Comparison of ENCODE assay signal across 31 cellular contexts in genomic region chr7:80182630-80183276, GRCh38. TPM values are rescaled to one million over a fixed set of nuclear protein-coding genes. Genes with fewer than 3 reads are reported as not detected.
DNase-seq lines count a peak whose midpoint lies in the region; ATAC-seq, FAIRE-seq and TF ChIP-seq lines count a peak whose summit lies in the region.
"Had no signal": no experiment of that assay in that cellular context is flagged by ENCODE, and none has a peak within 500 bp of the region (broad histone marks: within the 10 kb centered on the region; RNA-seq: fewer than 3 reads in every experiment).

No MANE protein-coding gene starts in this region.

- DNase-seq in MCF 10A (ENCODE audit: unreplicated experiment), result peak; percentile 63
- no peak for DNase-seq in breast epithelium (ENCODE audit: low spot score in 2 of 2)
- no peak for DNase-seq in WTC11 (ENCODE audit: low spot score)
- DNase-seq in fibroblast of villous mesenchyme (ENCODE audit: low read depth), result peak; percentile 28
- no peak for DNase-seq in COLO829 (ENCODE audit: low spot score)
- no peak for DNase-seq in HTR-8/SVneo (ENCODE audit: insufficient read length, low spot score)
- no peak for DNase-seq in NCI-H2227 treated with DMSO at 0.1 percent for 48 hours (lab: John Stamatoyannopoulos, UW)
- DNase-seq in germinal center (ENCODE audit: low spot score), result no peak
- DNase-seq: 8988T; activated CD4-positive, alpha-beta T cell treated with anti-CD3 and anti-CD28 coated beads for 1 hour; activated CD8-positive, alpha-beta T cell treated with anti-CD3 and anti-CD28 coated beads, Interleukin-2, amount 10 ng/mL, durations not matched to agents 7 days and 5 days; activated effector memory CD4-positive, alpha-beta T cell treated with anti-CD3 and anti-CD28 coated beads, Interleukin-2, amount 50 U/mL, for 16 hours; activated naive CD8-positive, alpha-beta T cell treated with anti-CD3 and anti-CD28 coated beads, Interleukin-2, amount 10 ng/mL, durations not matched to agents 7 days and 5 days; activated T-cell treated with anti-CD3 and anti-CD28 coated beads for 4 hours; CD8-positive, alpha-beta T cell; effector memory CD4-positive, alpha-beta T cell; H7; naive B cell; NCI-H1436 treated with DMSO at 0.1 percent for 48 hours; NCI-H510A treated with DMSO at 0.1 percent for 48 hours; NK-92 treated with Interleukin-12 subunit alpha and Interleukin-12 subunit beta, amount 100 ng/mL, for 24 hours; nucleus accumbens; psoas muscle; SJCRH30; upper lobe of right lung had no signal

- H3K36me3 Mint-ChIP-seq in MCF 10A (ENCODE audit: insufficient read depth, unreplicated experiment) (peaks cover 1% of the 10 kb centered on the region), WTC11 (no peaks in the 10 kb centered on the region)
- H3K36me3 Mint-ChIP-seq: CD8-positive, alpha-beta T cell; naive B cell had no signal

- no TSS peak for BruUV-seq in MCF 10A (replicated peaks; lab: Mats Ljungman, UMichigan)

- intact Hi-C loops in MCF 10A (cut with micrococcal nuclease) (no loop called here), breast epithelium (cut with DNase I; ENCODE audit: low total_unique reads) (no loop called here)

- H3K4me1 Mint-ChIP-seq in MCF 10A (ENCODE audit: insufficient read depth, unreplicated experiment), result peaks cover 21% of the 10 kb centered on the region
- H3K4me1 Mint-ChIP-seq in WTC11, result peaks cover 90% of the 10 kb centered on the region
- H3K4me1 Mint-ChIP-seq: activated naive CD8-positive, alpha-beta T cell treated with anti-CD3 and anti-CD28 coated beads, Interleukin-2, amount 10 ng/mL, durations not matched to agents 7 days and 5 days; naive B cell had no signal

- H3K4me3 ChIP-seq in breast epithelium (no peak overlapping the region), fibroblast of villous mesenchyme (ENCODE audit: low read depth, low read length) (no peak overlapping the region)
- H3K4me3 ChIP-seq: esophagus muscularis mucosa, psoas muscle, SJCRH30, upper lobe of right lung had no signal

- no peaks in the 10 kb centered on the region for H3K9me3 ChIP-seq in breast epithelium
- H3K9me3 ChIP-seq: esophagus muscularis mucosa, SJCRH30, upper lobe of right lung had no signal

- H3K36me3 ChIP-seq in breast epithelium, result no peaks in the 10 kb centered on the region
- H3K36me3 ChIP-seq: esophagus muscularis mucosa, SJCRH30, upper lobe of right lung had no signal

- POLR2A ChIA-PET in MCF 10A (lab: Yijun Ruan, JAX), result interaction anchor here (0.8 to 2.3 kb wide), 3 partner anchors 11 to 47 kb away, joined by 4 to 7 read pairs (median 5); no protein-coding TSS in a partner anchor
- POLR2A ChIA-PET in WTC11 (lab: Charles Lee), result no interaction called here

- FAIRE-seq in HTR-8/SVneo (lab: Jason Lieb, UNC), result no peak
- FAIRE-seq: GM18507, TTC549 had no signal

- CTCF ChIA-PET in MCF 10A (lab: Yijun Ruan, JAX), result interaction anchor here (0.6 to 0.8 kb wide), 2 partner anchors 29 to 123 kb away, joined by 3 to 4 read pairs; no protein-coding TSS in a partner anchor
- CTCF ChIA-PET in WTC11 (lab: Charles Lee), result interaction anchor here (0.7 to 1.0 kb wide), 3 partner anchors 26 to 479 kb away, joined by 3 read pairs; partner anchors contain the start of gene GNAI1

- no peak overlapping the region for H3K27ac Mint-ChIP-seq in MCF 10A (ENCODE audit: low read depth, unreplicated experiment)
- H3K27ac Mint-ChIP-seq in WTC11, result peak overlapping the region; percentile 96
- H3K27ac Mint-ChIP-seq: activated CD8-positive, alpha-beta T cell treated with anti-CD3 and anti-CD28 coated beads, Interleukin-2, amount 10 ng/mL, durations not matched to agents 7 days and 5 days; activated naive CD8-positive, alpha-beta T cell treated with anti-CD3 and anti-CD28 coated beads, Interleukin-2, amount 10 ng/mL, durations not matched to agents 7 days and 5 days; CD8-positive, alpha-beta T cell; naive B cell had no signal

- no peak overlapping the region for H3K4me3 Mint-ChIP-seq in MCF 10A (ENCODE audit: unreplicated experiment)
- H3K4me3 Mint-ChIP-seq in WTC11, result peak overlapping the region; percentile 42
- H3K4me3 Mint-ChIP-seq: activated CD8-positive, alpha-beta T cell treated with anti-CD3 and anti-CD28 coated beads, Interleukin-2, amount 10 ng/mL, durations not matched to agents 7 days and 5 days; activated naive CD8-positive, alpha-beta T cell treated with anti-CD3 and anti-CD28 coated beads, Interleukin-2, amount 10 ng/mL, durations not matched to agents 7 days and 5 days; CD8-positive, alpha-beta T cell; naive B cell had no signal

- ATAC-seq in WTC11, result peak; percentile 72
- ATAC-seq: activated CD8-positive, alpha-beta T cell treated with anti-CD3 and anti-CD28 coated beads, Interleukin-2, amount 10 ng/mL, durations not matched to agents 7 days and 5 days; CD8-positive, alpha-beta T cell; left lobe of liver; Panc1; psoas muscle; upper lobe of right lung had no signal

- H3K9me3 Mint-ChIP-seq in MCF 10A (ENCODE audit: unreplicated experiment) (no peaks in the 10 kb centered on the region), WTC11 (no peaks in the 10 kb centered on the region)
- H3K9me3 Mint-ChIP-seq: activated naive CD8-positive, alpha-beta T cell treated with anti-CD3 and anti-CD28 coated beads, Interleukin-2, amount 10 ng/mL, durations not matched to agents 7 days and 5 days; CD8-positive, alpha-beta T cell had no signal

- no peak for TF ChIP-seq POLR2A in breast epithelium (IDR thresholded peaks at IDR 0.05)

- H3K4me1 ChIP-seq in breast epithelium, result peaks cover 0 to 5% of the 10 kb centered on the region in 2 donors
- H3K4me1 ChIP-seq: psoas muscle, SJCRH30, upper lobe of right lung had no signal

- H3K27me3 Mint-ChIP-seq in MCF 10A (ENCODE audit: insufficient read depth, unreplicated experiment), result no peaks in the 10 kb centered on the region
- no peaks in the 10 kb centered on the region for H3K27me3 Mint-ChIP-seq in WTC11 (ENCODE audit: low read depth)
- H3K27me3 Mint-ChIP-seq: activated naive CD8-positive, alpha-beta T cell treated with anti-CD3 and anti-CD28 coated beads, Interleukin-2, amount 10 ng/mL, durations not matched to agents 7 days and 5 days; naive B cell had no signal

- no peaks in the 10 kb centered on the region for H3K27me3 ChIP-seq in breast epithelium
- H3K27me3 ChIP-seq: esophagus muscularis mucosa, SJCRH30, upper lobe of right lung had no signal

- TF ChIP-seq CTCF in MCF 10A (IDR thresholded peaks at IDR 0.05; ENCODE audit: unreplicated experiment) (no peak), breast epithelium (IDR thresholded peaks at IDR 0.05) (no peak), WTC11 (IDR thresholded peaks at IDR 0.05) (no peak), fibroblast of villous mesenchyme (IDR thresholded peaks at IDR 0.05; ENCODE audit: insufficient read depth, low read depth, low read length) (no peak)

- no peak overlapping the region for H3K27ac ChIP-seq in breast epithelium
- H3K27ac ChIP-seq: esophagus muscularis mucosa, KMS-11, psoas muscle, SJCRH30, upper lobe of right lung had no signal

TF ChIP-seq in WTC11, 78 proteins besides CTCF, POLR2A, EP300 and RAD21 (continues in another document):
- TF ChIP-seq RORB (CRISPR knock-in tag; IDR thresholded peaks at IDR 0.05), result no peak
- TF ChIP-seq IRF2 (CRISPR knock-in tag; IDR thresholded peaks at IDR 0.05; ENCODE audit: borderline replicate concordance, low read depth), result no peak
- TF ChIP-seq CREM (CRISPR knock-in tag; IDR thresholded peaks at IDR 0.05), result no peak
- peak; percentile 75 for TF ChIP-seq USF2 (CRISPR knock-in tag; IDR thresholded peaks at IDR 0.05)
- no peak for TF ChIP-seq ZNF423 (CRISPR knock-in tag; IDR thresholded peaks at IDR 0.05)
- no peak for TF ChIP-seq NR3C1 (CRISPR knock-in tag; conservative IDR thresholded peaks at IDR 0.05; ENCODE audit: low read depth)
- no peak for TF ChIP-seq ATF3 (CRISPR knock-in tag; conservative IDR thresholded peaks at IDR 0.05)
- no peak for TF ChIP-seq ZSCAN18 (CRISPR knock-in tag; IDR thresholded peaks at IDR 0.05)
- TF ChIP-seq ZNF263 (CRISPR knock-in tag; IDR thresholded peaks at IDR 0.05; ENCODE audit: low read depth), result no peak
- TF ChIP-seq ZNF317 (CRISPR knock-in tag; IDR thresholded peaks at IDR 0.05; ENCODE audit: borderline replicate concordance, low read depth), result no peak
- TF ChIP-seq ETV6 (CRISPR knock-in tag; IDR thresholded peaks at IDR 0.05), result no peak
- peak; percentile 65 for TF ChIP-seq USF1 (CRISPR knock-in tag; IDR thresholded peaks at IDR 0.05)
- TF ChIP-seq ZNF232 (CRISPR knock-in tag; IDR thresholded peaks at IDR 0.05), result no peak

RNA-seq across cellular contexts. Expression of gene GNAI1, which starts 48.1 kb away (rescaled TPM):
- total RNA-seq in MCF 10A (2022) (27.6 and 30.4 TPM in 2 replicates), breast epithelium (10 to 100 TPM; 25.6 to 75.2 (median 27.5) TPM), WTC11 (2021) (26.7 to 31.0 TPM (median 31.0 TPM) in 3 replicates), fibroblast of villous mesenchyme (56.0 and 73.8 TPM in 2 replicates)
- total RNA-seq: activated CD8-positive, alpha-beta T cell treated with anti-CD3 and anti-CD28 coated beads, Interleukin-2, amount 10 ng/mL, durations not matched to agents 7 days and 5 days had no signal

Comparison
In these comparisons a context has a peak if more than half of its experiments do, and no peak if none do; other contexts are left out.
1. DNase-seq: peak in MCF 10A (single experiment) and fibroblast of villous mesenchyme (single experiment); none in breast epithelium (0 of 2), WTC11 (single experiment), COLO829 (single experiment), HTR-8/SVneo (single experiment), NCI-H2227 treated with DMSO at 0.1 percent for 48 hours (single experiment) and germinal center (single experiment).